1 cellular context compared by ENCODE assay signal in the genomic region with DNA sequence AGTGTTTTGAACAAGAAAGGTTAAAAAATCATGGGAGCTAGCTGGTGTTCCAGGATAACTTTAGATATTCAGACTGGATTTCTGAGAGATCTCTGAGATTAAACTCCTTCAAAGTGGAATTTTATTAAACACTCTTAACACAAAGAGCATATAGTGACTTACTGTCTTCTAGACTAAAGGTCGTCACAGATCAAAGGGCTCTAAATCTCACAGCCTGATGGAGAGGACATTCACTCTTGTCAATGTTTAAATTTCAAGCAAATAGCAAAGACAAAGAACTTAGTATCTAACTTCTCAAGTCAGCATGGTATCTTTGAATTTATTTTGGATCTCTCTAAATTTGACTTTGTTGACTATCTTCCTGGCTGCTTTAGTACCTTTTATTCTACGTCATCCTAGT.
A peak's percentile ranks its signal among the peaks of the same experiment; 100 is the strongest.
TF ChIP-seq lines count a peak whose summit lies in the region.

No MANE protein-coding gene starts in this region.

TF ChIP-seq in HepG2, 621 proteins besides CTCF, POLR2A, EP300 and RAD21 (continued from another document and continues in another):
- TF ChIP-seq ZGPAT (CRISPR knock-in tag; IDR thresholded peaks at IDR 0.05) (0 out of 2 replicates have a peak, but pooled peaks have one; percentile 29), FOXP4 (CRISPR knock-in tag; IDR thresholded peaks at IDR 0.05) (0 out of 2 replicates have a peak, but pooled peaks have one; percentile 26), HMG20A (CRISPR knock-in tag; IDR thresholded peaks at IDR 0.05; ENCODE audit: borderline replicate concordance) (peak; percentile 54; the same call in 1 of the 2 replicates), DZIP1 (CRISPR knock-in tag; IDR thresholded peaks at IDR 0.05) (no peak), XRCC5 (optimal IDR thresholded peaks at IDR 0.05; ENCODE audit: low read length) (no peak), KDM6A (CRISPR knock-in tag; IDR thresholded peaks at IDR 0.05; ENCODE audit: low read depth) (peak; percentile 60; the same call in 1 of the 2 replicates), FOXA1 (IDR thresholded peaks at IDR 0.05) (no peak), FOXA1 (CRISPR knock-in tag; IDR thresholded peaks at IDR 0.05) (peak; percentile 21; the same call in 1 of the 2 replicates), TCF7 (IDR thresholded peaks at IDR 0.05; ENCODE audit: low read depth) (peak; percentile 85), NCOR1 (IDR thresholded peaks at IDR 0.05; ENCODE audit: borderline replicate concordance, low read length) (peak; percentile 39; the same call in 1 of the 2 replicates), ZNF414 (CRISPR knock-in tag; IDR thresholded peaks at IDR 0.05) (no peak), ESRRA (CRISPR knock-in tag; IDR thresholded peaks at IDR 0.05; ENCODE audit: low read depth) (no peak), PCBP1 (IDR thresholded peaks at IDR 0.05; ENCODE audit: borderline replicate concordance, low read depth, low read length) (no peak), SKI (IDR thresholded peaks at IDR 0.05; ENCODE audit: partially characterized antibody) (no peak), SOX13 (IDR thresholded peaks at IDR 0.05) (no peak), SOX13 (CRISPR knock-in tag; conservative IDR thresholded peaks at IDR 0.05 in 1 of 2, IDR thresholded peaks at IDR 0.05 in 1 of 2) (peak in 1 of 2 experiments; percentile 83; a peak in 2 of 4 replicates), AHDC1 (CRISPR knock-in tag; IDR thresholded peaks at IDR 0.05; ENCODE audit: borderline replicate concordance) (peak; percentile 54; the same call in 1 of the 2 replicates), GATA4 (IDR thresholded peaks at IDR 0.05; ENCODE audit: borderline replicate concordance, low read depth) (peak; percentile 37; the same call in 1 of the 2 replicates)
- TF ChIP-seq, protein P1, sequence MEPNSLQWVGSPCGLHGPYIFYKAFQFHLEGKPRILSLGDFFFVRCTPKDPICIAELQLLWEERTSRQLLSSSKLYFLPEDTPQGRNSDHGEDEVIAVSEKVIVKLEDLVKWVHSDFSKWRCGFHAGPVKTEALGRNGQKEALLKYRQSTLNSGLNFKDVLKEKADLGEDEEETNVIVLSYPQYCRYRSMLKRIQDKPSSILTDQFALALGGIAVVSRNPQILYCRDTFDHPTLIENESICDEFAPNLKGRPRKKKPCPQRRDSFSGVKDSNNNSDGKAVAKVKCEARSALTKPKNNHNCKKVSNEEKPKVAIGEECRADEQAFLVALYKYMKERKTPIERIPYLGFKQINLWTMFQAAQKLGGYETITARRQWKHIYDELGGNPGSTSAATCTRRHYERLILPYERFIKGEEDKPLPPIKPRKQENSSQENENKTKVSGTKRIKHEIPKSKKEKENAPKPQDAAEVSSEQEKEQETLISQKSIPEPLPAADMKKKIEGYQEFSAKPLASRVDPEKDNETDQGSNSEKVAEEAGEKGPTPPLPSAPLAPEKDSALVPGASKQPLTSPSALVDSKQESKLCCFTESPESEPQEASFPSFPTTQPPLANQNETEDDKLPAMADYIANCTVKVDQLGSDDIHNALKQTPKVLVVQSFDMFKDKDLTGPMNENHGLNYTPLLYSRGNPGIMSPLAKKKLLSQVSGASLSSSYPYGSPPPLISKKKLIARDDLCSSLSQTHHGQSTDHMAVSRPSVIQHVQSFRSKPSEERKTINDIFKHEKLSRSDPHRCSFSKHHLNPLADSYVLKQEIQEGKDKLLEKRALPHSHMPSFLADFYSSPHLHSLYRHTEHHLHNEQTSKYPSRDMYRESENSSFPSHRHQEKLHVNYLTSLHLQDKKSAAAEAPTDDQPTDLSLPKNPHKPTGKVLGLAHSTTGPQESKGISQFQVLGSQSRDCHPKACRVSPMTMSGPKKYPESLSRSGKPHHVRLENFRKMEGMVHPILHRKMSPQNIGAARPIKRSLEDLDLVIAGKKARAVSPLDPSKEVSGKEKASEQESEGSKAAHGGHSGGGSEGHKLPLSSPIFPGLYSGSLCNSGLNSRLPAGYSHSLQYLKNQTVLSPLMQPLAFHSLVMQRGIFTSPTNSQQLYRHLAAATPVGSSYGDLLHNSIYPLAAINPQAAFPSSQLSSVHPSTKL (CRISPR knock-in tag; IDR thresholded peaks at IDR 0.05): peak; percentile 90
- TF ChIP-seq, protein P2, sequence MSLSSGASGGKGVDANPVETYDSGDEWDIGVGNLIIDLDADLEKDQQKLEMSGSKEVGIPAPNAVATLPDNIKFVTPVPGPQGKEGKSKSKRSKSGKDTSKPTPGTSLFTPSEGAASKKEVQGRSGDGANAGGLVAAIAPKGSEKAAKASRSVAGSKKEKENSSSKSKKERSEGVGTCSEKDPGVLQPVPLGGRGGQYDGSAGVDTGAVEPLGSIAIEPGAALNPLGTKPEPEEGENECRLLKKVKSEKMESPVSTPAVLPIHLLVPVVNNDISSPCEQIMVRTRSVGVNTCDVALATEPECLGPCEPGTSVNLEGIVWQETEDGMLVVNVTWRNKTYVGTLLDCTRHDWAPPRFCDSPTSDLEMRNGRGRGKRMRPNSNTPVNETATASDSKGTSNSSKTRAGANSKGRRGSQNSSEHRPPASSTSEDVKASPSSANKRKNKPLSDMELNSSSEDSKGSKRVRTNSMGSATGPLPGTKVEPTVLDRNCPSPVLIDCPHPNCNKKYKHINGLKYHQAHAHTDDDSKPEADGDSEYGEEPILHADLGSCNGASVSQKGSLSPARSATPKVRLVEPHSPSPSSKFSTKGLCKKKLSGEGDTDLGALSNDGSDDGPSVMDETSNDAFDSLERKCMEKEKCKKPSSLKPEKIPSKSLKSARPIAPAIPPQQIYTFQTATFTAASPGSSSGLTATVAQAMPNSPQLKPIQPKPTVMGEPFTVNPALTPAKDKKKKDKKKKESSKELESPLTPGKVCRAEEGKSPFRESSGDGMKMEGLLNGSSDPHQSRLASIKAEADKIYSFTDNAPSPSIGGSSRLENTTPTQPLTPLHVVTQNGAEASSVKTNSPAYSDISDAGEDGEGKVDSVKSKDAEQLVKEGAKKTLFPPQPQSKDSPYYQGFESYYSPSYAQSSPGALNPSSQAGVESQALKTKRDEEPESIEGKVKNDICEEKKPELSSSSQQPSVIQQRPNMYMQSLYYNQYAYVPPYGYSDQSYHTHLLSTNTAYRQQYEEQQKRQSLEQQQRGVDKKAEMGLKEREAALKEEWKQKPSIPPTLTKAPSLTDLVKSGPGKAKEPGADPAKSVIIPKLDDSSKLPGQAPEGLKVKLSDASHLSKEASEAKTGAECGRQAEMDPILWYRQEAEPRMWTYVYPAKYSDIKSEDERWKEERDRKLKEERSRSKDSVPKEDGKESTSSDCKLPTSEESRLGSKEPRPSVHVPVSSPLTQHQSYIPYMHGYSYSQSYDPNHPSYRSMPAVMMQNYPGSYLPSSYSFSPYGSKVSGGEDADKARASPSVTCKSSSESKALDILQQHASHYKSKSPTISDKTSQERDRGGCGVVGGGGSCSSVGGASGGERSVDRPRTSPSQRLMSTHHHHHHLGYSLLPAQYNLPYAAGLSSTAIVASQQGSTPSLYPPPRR (CRISPR knock-in tag; IDR thresholded peaks at IDR 0.05; ENCODE audit: borderline replicate concordance): peak; percentile 58; the same call in 1 of the 2 replicates
- TF ChIP-seq, protein P3, sequence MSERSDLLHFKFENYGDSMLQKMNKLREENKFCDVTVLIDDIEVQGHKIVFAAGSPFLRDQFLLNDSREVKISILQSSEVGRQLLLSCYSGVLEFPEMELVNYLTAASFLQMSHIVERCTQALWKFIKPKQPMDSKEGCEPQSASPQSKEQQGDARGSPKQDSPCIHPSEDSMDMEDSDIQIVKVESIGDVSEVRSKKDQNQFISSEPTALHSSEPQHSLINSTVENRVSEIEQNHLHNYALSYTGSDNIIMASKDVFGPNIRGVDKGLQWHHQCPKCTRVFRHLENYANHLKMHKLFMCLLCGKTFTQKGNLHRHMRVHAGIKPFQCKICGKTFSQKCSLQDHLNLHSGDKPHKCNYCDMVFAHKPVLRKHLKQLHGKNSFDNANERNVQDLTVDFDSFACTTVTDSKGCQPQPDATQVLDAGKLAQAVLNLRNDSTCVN (CRISPR knock-in tag; IDR thresholded peaks at IDR 0.05; ENCODE audit: borderline replicate concordance): no peak
